In genomic region chr11:65932558-65932919, GRCh38 we compare ENCODE assay signal across 2 cellular contexts.
TF ChIP-seq lines count a peak whose summit lies in the region.

No MANE protein-coding gene starts in this region.

TF ChIP-seq in GM23338, 12 proteins besides CTCF, POLR2A, EP300 and RAD21:
- TF ChIP-seq EZH2 (IDR thresholded peaks at IDR 0.05; ENCODE audit: low read depth, unreplicated experiment) (no peak), CREB1 (CRISPR knock-in tag; IDR thresholded peaks at IDR 0.05; ENCODE audit: low read depth) (0 out of 2 replicates have a peak, but pooled peaks have one; percentile 16)

TF ChIP-seq in endothelial cell of umbilical vein, 7 proteins besides CTCF, POLR2A, EP300 and RAD21:
- TF ChIP-seq FOS (IDR thresholded peaks at IDR 0.05; ENCODE audit: borderline replicate concordance, insufficient read depth, low read length) (no peak), EZH2 (IDR thresholded peaks at IDR 0.05; ENCODE audit: borderline replicate concordance, low read depth, low read length, severe bottlenecking) (no peak), MYC (IDR thresholded peaks at IDR 0.05; ENCODE audit: low read depth, low read length) (no peak), GATA2 (IDR thresholded peaks at IDR 0.05; ENCODE audit: insufficient read depth, insufficient read length, low read depth, low read length) (no peak), POLR2AphosphoS5 (IDR thresholded peaks at IDR 0.05; ENCODE audit: insufficient read depth, low read depth, low read length) (no peak), MAX (IDR thresholded peaks at IDR 0.05; ENCODE audit: insufficient read depth, insufficient read length) (peak; percentile 32), JUN (IDR thresholded peaks at IDR 0.05; ENCODE audit: borderline replicate concordance, insufficient read depth, insufficient read length, low read depth) (no peak)
TF ChIP-seq in endothelial cell of umbilical vein: peak in this region for 1.
